Comparison of ENCODE assay signal across 28 cellular contexts in genomic region chr1:207978441-207978840, GRCh38.
"Had no signal": no experiment of that assay in that cellular context is flagged by ENCODE, and none has a peak within 500 bp of the region (broad histone marks: within the 10 kb centered on the region; RNA-seq: fewer than 3 reads in every experiment).

No MANE protein-coding gene starts in this region.

- H3K4me3 ChIP-seq: colonic mucosa had no signal

- H3K36me3 ChIP-seq: brain microvascular endothelial cell, colonic mucosa had no signal

- H3K4me3 Mint-ChIP-seq: activated CD4-positive, alpha-beta memory T cell treated with anti-CD3 and anti-CD28 coated beads, Interleukin-2, amount 10 ng/mL, durations not matched to agents 7 days and 5 days; activated CD4-positive, alpha-beta T cell treated with anti-CD3 and anti-CD28 coated beads, Interleukin-2, amount 10 ng/mL, durations not matched to agents 7 days and 5 days; activated naive CD8-positive, alpha-beta T cell; activated T-cell treated with anti-CD3 and anti-CD28 coated beads, Interleukin-2, amount 50 U/mL, for 24 hours; activated T-helper 17 cell treated with anti-CD3 and anti-CD28 coated beads, Interleukin-2, amount 50 U/mL, for 72 hours; central memory CD8-positive, alpha-beta T cell; endodermal cell; T-helper 2 cell treated with Interferon-gamma antibody and Interleukin-4, amounts not matched to agents 5 μg/mL and 100 μg/mL, for 36 hours had no signal

- ATAC-seq: activated T-helper 17 cell treated with anti-CD3 and anti-CD28 coated beads, Interleukin-2, amount 50 U/mL, for 72 hours; esophagus mucosa; T-helper 17 cell had no signal

- DNase-seq: activated CD4-positive, alpha-beta memory T cell treated with anti-CD3 and anti-CD28 coated beads, Interleukin-2, amount 10 ng/mL, durations not matched to agents 7 days and 5 days; activated CD4-positive, alpha-beta T cell treated with anti-CD3 and anti-CD28 coated beads for 4 hours; activated CD4-positive, alpha-beta T cell treated with anti-CD3 and anti-CD28 coated beads, Interleukin-2, amount 10 ng/mL, durations not matched to agents 7 days and 5 days; activated CD4-positive, alpha-beta T cell treated with anti-CD3 and anti-CD28 coated beads, Interleukin-2, amount 50 U/mL, for 4 hours; activated CD4-positive, CD25-positive, alpha-beta regulatory T cell; activated CD4-positive, CD25-positive, alpha-beta regulatory T cell treated with anti-CD3 and anti-CD28 coated beads, Interleukin-2, amount 50 U/mL, for 72 hours; activated CD8-positive, alpha-beta memory T cell treated with anti-CD3 and anti-CD28 coated beads, Interleukin-2, amount 50 U/mL, for 48 hours; activated effector memory CD4-positive, alpha-beta T cell treated with Interleukin-2 at 50 U/mL for 16 hours; activated gamma-delta T cell treated with Interleukin-2 at 50 U/mL for 16 hours; activated naive CD4-positive, alpha-beta T cell treated with anti-CD3 and anti-CD28 coated beads, Interleukin-2, amount 50 U/mL, for 16 hours; activated naive CD4-positive, alpha-beta T cell treated with Interleukin-2 at 50 U/mL for 16 hours; activated T-cell treated with anti-CD3 and anti-CD28 coated beads for 4 hours; activated T-cell treated with anti-CD3 and anti-CD28 coated beads, Interleukin-2, amount 50 U/mL, for 24 hours; amniotic stem cell; anterior cingulate cortex; brain microvascular endothelial cell; colonic mucosa; effector memory CD4-positive, alpha-beta T cell; endodermal cell; foreskin fibroblast; T-helper 1 cell; T-helper 17 cell; T1000 had no signal

- H3K27ac Mint-ChIP-seq: activated CD4-positive, alpha-beta memory T cell treated with anti-CD3 and anti-CD28 coated beads, Interleukin-2, amount 10 ng/mL, durations not matched to agents 7 days and 5 days; activated CD4-positive, alpha-beta T cell treated with anti-CD3 and anti-CD28 coated beads, Interleukin-2, amount 10 ng/mL, durations not matched to agents 7 days and 5 days; activated naive CD8-positive, alpha-beta T cell; activated T-cell treated with anti-CD3 and anti-CD28 coated beads, Interleukin-2, amount 50 U/mL, for 24 hours; activated T-helper 17 cell treated with anti-CD3 and anti-CD28 coated beads, Interleukin-2, amount 50 U/mL, for 72 hours; endodermal cell; T-helper 17 cell; T-helper 2 cell treated with Interferon-gamma antibody and Interleukin-4, amounts not matched to agents 5 μg/mL and 100 μg/mL, for 36 hours had no signal

- H3K9me3 Mint-ChIP-seq: activated CD4-positive, alpha-beta memory T cell treated with anti-CD3 and anti-CD28 coated beads, Interleukin-2, amount 10 ng/mL, durations not matched to agents 7 days and 5 days; activated CD4-positive, alpha-beta T cell treated with anti-CD3 and anti-CD28 coated beads, Interleukin-2, amount 10 ng/mL, durations not matched to agents 7 days and 5 days; activated T-cell treated with anti-CD3 and anti-CD28 coated beads, Interleukin-2, amount 50 U/mL, for 24 hours; activated T-helper 17 cell treated with anti-CD3 and anti-CD28 coated beads, Interleukin-2, amount 50 U/mL, for 72 hours; central memory CD8-positive, alpha-beta T cell; endodermal cell; T-helper 2 cell treated with Interferon-gamma antibody and Interleukin-4, amounts not matched to agents 5 μg/mL and 100 μg/mL, for 36 hours had no signal

- H3K27ac ChIP-seq: brain microvascular endothelial cell, colonic mucosa had no signal

- H3K36me3 Mint-ChIP-seq: activated naive CD8-positive, alpha-beta T cell had no signal

- H3K4me1 Mint-ChIP-seq: activated CD4-positive, alpha-beta memory T cell treated with anti-CD3 and anti-CD28 coated beads, Interleukin-2, amount 10 ng/mL, durations not matched to agents 7 days and 5 days; activated CD4-positive, alpha-beta T cell treated with anti-CD3 and anti-CD28 coated beads, Interleukin-2, amount 10 ng/mL, durations not matched to agents 7 days and 5 days; activated T-helper 17 cell treated with anti-CD3 and anti-CD28 coated beads, Interleukin-2, amount 50 U/mL, for 72 hours; central memory CD8-positive, alpha-beta T cell; endodermal cell; T-helper 17 cell had no signal

- H3K9me3 ChIP-seq: colonic mucosa had no signal
